In genomic region chr13:97185291-97185690, GRCh38 we compare ENCODE assay signal across 24 cellular contexts. TPM values are rescaled to one million over a fixed set of nuclear protein-coding genes. Genes with fewer than 3 reads are reported as not detected.
DNase-seq lines count a peak whose midpoint lies in the region; ATAC-seq and TF ChIP-seq lines count a peak whose summit lies in the region.
"Had no signal": no experiment of that assay in that cellular context is flagged by ENCODE, and none has a peak within 500 bp of the region (broad histone marks: within the 10 kb centered on the region; RNA-seq: fewer than 3 reads in every experiment).

No MANE protein-coding gene starts in this region.

- H2AFZ ChIP-seq in PC-9 (no peak overlapping the region), trophoblast cell (ENCODE audit: insufficient read depth, low read length, poor library complexity) (no peak overlapping the region)

- H2BK5ac ChIP-seq in trophoblast cell (ENCODE audit: low read depth, low read length, poor library complexity) = peak overlapping the region; percentile 70

- no peaks in the 10 kb centered on the region for H4K20me1 ChIP-seq in PC-9 (ENCODE audit: insufficient read depth)
- H4K20me1 ChIP-seq: BLaER1 treated with 17β-estradiol and CSF1 and Interleukin-3, amounts not matched to agents 10 nM and 100 nM had no signal

- H3K4me2 ChIP-seq in PC-9 = peak overlapping the region; percentile 35
- H3K4me2 ChIP-seq in trophoblast cell (ENCODE audit: low read length) = no peak overlapping the region
- H3K4me2 ChIP-seq: A549; BLaER1 treated with 17β-estradiol and CSF1 and Interleukin-3, amounts not matched to agents 10 nM and 100 nM had no signal

- no peak overlapping the region for H3K4me3 Mint-ChIP-seq in osteocyte (ENCODE audit: unreplicated experiment)
- H3K4me3 Mint-ChIP-seq: B cell; CD4-positive, alpha-beta T cell; CD8-positive, alpha-beta T cell had no signal

- peaks cover 5% of the 10 kb centered on the region; the same call in 1 of the 2 replicates for H3K9me3 ChIP-seq in PC-9 (ENCODE audit: insufficient read depth, low read depth)
- no peaks in the 10 kb centered on the region for H3K9me3 ChIP-seq in trophoblast cell (ENCODE audit: insufficient read depth, low read depth, low read length)
- H3K9me3 ChIP-seq: A549; BLaER1 treated with 17β-estradiol and CSF1 and Interleukin-3, amounts not matched to agents 10 nM and 100 nM had no signal

- no peak overlapping the region for H3K23ac ChIP-seq in trophoblast cell (ENCODE audit: low read length)

- H3K4me3 ChIP-seq in PC-9 (no peak overlapping the region), fibroblast of the aortic adventitia (ENCODE audit: low read depth, low read length) (no peak overlapping the region), trophoblast cell (ENCODE audit: low read depth, low read length) (no peak overlapping the region)
- H3K4me3 ChIP-seq: A549; BLaER1 treated with 17β-estradiol and CSF1 and Interleukin-3, amounts not matched to agents 10 nM and 100 nM; GM12878 had no signal

- WGBS in trophoblast cell (ENCODE audit: extremely low coverage, insufficient coverage, insufficient read length) = no CpG with 5 or more reads among the region's 3 CpGs

- H2BK12ac ChIP-seq in trophoblast cell (ENCODE audit: low read length) = peak overlapping the region; percentile 68

- ATAC-seq in HG03521 (IDR thresholded peaks at IDR 0.05; ENCODE audit: unreplicated experiment) = no peak
- ATAC-seq: A549; CD8-positive, alpha-beta T cell; GM12878 had no signal

- CTCF ChIA-PET in PC-9 (lab: Charles Lee) = no interaction called here

- H3K36me3 ChIP-seq in PC-9 (ENCODE audit: low read depth) (no peaks in the 10 kb centered on the region), trophoblast cell (ENCODE audit: control insufficient read depth in 1 of 2, insufficient read depth in 2 of 2, low read length in 2 of 2) (no peaks in the 10 kb centered on the region)
- H3K36me3 ChIP-seq: BLaER1 treated with 17β-estradiol and CSF1 and Interleukin-3, amounts not matched to agents 10 nM and 100 nM had no signal

- H3K27me3 ChIP-seq in PC-9 (ENCODE audit: insufficient read depth, low read depth) (no peaks in the 10 kb centered on the region), trophoblast cell (ENCODE audit: insufficient read depth, low read length) (no peaks in the 10 kb centered on the region)
- H3K27me3 ChIP-seq: BLaER1 treated with 17β-estradiol and CSF1 and Interleukin-3, amounts not matched to agents 10 nM and 100 nM had no signal

- peak; percentile 47 for DNase-seq in NCI-H82 (lab: John Stamatoyannopoulos, UW)
- DNase-seq in NCI-H82 treated with DMSO at 0.1 percent for 48 hours (lab: John Stamatoyannopoulos, UW; ENCODE audit: unreplicated experiment) = no peak
- DNase-seq in PC-9 = peak in 1 of 2 experiments; percentile 49
- DNase-seq in fibroblast of the aortic adventitia (ENCODE audit: low read depth) = peak; percentile 2
- peak; percentile 75 to 98 for DNase-seq in trophoblast cell
- no peak for DNase-seq in NCI-H1694 (lab: John Stamatoyannopoulos, UW)
- no peak for DNase-seq in osteocyte (ENCODE audit: extremely low spot score, unreplicated experiment)
- DNase-seq: AML-193; CD4-positive, alpha-beta T cell; CD8-positive, alpha-beta T cell; DMS 273 treated with DMSO at 0.1 percent for 48 hours; DMS153; DMS53; DMS79; DND-41; EL; GDM1 had no signal

- H3F3A ChIP-seq in PC-9 (ENCODE audit: insufficient read depth, low read depth) = peaks cover 9% of the 10 kb centered on the region; the same call in 1 of the 2 replicates

- peak overlapping the region; percentile 47 for H2BK120ac ChIP-seq in trophoblast cell (ENCODE audit: insufficient read depth, low read length, poor library complexity)

- peak overlapping the region; percentile 61 for H4K91ac ChIP-seq in trophoblast cell (ENCODE audit: low read depth, low read length)

- H2AK5ac ChIP-seq in trophoblast cell (ENCODE audit: low read length) = no peak overlapping the region

- H3K79me2 ChIP-seq in PC-9 (ENCODE audit: low read depth) (no peaks in the 10 kb centered on the region), trophoblast cell (ENCODE audit: control insufficient read depth, insufficient read depth, low read length, poor library complexity) (no peaks in the 10 kb centered on the region)

- no peaks in the 10 kb centered on the region for H3K36me3 Mint-ChIP-seq in osteocyte (ENCODE audit: unreplicated experiment)
- H3K36me3 Mint-ChIP-seq: CD8-positive, alpha-beta T cell had no signal

- H3K14ac ChIP-seq in trophoblast cell (ENCODE audit: low read length) = peak overlapping the region; percentile 57

- no peak overlapping the region for H3K4ac ChIP-seq in trophoblast cell (ENCODE audit: low read depth, low read length)

- no peaks in the 10 kb centered on the region for H3K4me1 Mint-ChIP-seq in osteocyte (ENCODE audit: unreplicated experiment)

- H4K12ac ChIP-seq in trophoblast cell (ENCODE audit: low read depth, low read length) = peak overlapping the region; percentile 31

- H3K4me1 ChIP-seq in PC-9 (replicated peaks; ENCODE audit: insufficient read depth) (peaks cover 48% of the 10 kb centered on the region), trophoblast cell (ENCODE audit: control insufficient read depth in 1 of 2, insufficient read depth in 2 of 2, low read length in 2 of 2) (peaks cover 4 to 14% of the 10 kb centered on the region in 2 experiments)
- H3K4me1 ChIP-seq: A549 had no signal

- POLR2A ChIA-PET in PC-9 (lab: Charles Lee; ENCODE audit: unreplicated experiment) = interaction anchor here (0.5 to 0.7 kb wide), 4 partner anchors 13 to 116 kb away, joined by 3 to 6 read pairs (median 4); no protein-coding TSS in a partner anchor

- no peaks in the 10 kb centered on the region for H3K9me2 ChIP-seq in PC-9 (ENCODE audit: insufficient read depth)

- no peak overlapping the region for H3K27ac Mint-ChIP-seq in osteocyte (ENCODE audit: unreplicated experiment)
- H3K27ac Mint-ChIP-seq: B cell; CD4-positive, alpha-beta T cell; CD8-positive, alpha-beta T cell had no signal

- no peak overlapping the region for H3K9ac ChIP-seq in trophoblast cell (ENCODE audit: low read length)
- H3K9ac ChIP-seq: BLaER1 treated with 17β-estradiol and CSF1 and Interleukin-3, amounts not matched to agents 10 nM and 100 nM had no signal

- H3K27ac ChIP-seq in PC-9 = peak overlapping the region; percentile 25
- peak overlapping the region; percentile 67 for H3K27ac ChIP-seq in trophoblast cell (ENCODE audit: low read depth, low read length)
- H3K27ac ChIP-seq: 22Rv1; A549; BLaER1 treated with 17β-estradiol and CSF1 and Interleukin-3, amounts not matched to agents 10 nM and 100 nM; C4-2B had no signal

- TF ChIP-seq CTCF in PC-9 (conservative IDR thresholded peaks at IDR 0.05) (no peak), fibroblast of the aortic adventitia (IDR thresholded peaks at IDR 0.05; ENCODE audit: insufficient read depth, low read length) (no peak), osteocyte (IDR thresholded peaks at IDR 0.05) (no peak)

- H3K18ac ChIP-seq in trophoblast cell (ENCODE audit: low read length) = peak overlapping the region; percentile 28

- peak overlapping the region; percentile 70 for H4K8ac ChIP-seq in trophoblast cell (ENCODE audit: low read depth, low read length)

- H3K9me3 Mint-ChIP-seq in osteocyte (ENCODE audit: unreplicated experiment) = no peaks in the 10 kb centered on the region
- H3K9me3 Mint-ChIP-seq: CD4-positive, alpha-beta T cell; CD8-positive, alpha-beta T cell had no signal

- H3K79me1 ChIP-seq in trophoblast cell (ENCODE audit: low read length) = peaks cover 21% of the 10 kb centered on the region

- intact Hi-C loops in PC-9 (cut with micrococcal nuclease; ENCODE audit: unreplicated experiment) = no loop called here

- peaks cover 16% of the 10 kb centered on the region for H3K27me3 Mint-ChIP-seq in osteocyte (ENCODE audit: unreplicated experiment)

- no TSS peak for BruUV-seq in PC-9 (replicated peaks; lab: Mats Ljungman, UMichigan)

RNA-seq across cellular contexts. Expression of gene MBNL2, which starts 36.8 kb away (rescaled TPM):
- total RNA-seq in PC-9 (2021) (57.7 and 91.3 TPM in 2 replicates), fibroblast of the aortic adventitia (ENCODE audit: low replicate concordance) (44.3 and 120 TPM in 2 replicates), osteocyte (66.6 and 71.8 TPM in 2 replicates)
- 173 and 175 TPM in 2 replicates for polyA plus RNA-seq in trophoblast cell (2013)

Comparison
In these comparisons a context has a peak if more than half of its experiments do, and no peak if none do; other contexts are left out.
1. DNase-seq: peak in NCI-H82 (single experiment), fibroblast of the aortic adventitia (single experiment) and trophoblast cell (2 of 2); none in NCI-H82 treated with DMSO at 0.1 percent for 48 hours (single experiment), NCI-H1694 (single experiment) and osteocyte (single experiment).